Comparison of ENCODE assay signal across 19 cellular contexts in genomic region chr18:42064109-42064508, GRCh38.
DNase-seq lines count a peak whose midpoint lies in the region; ATAC-seq, FAIRE-seq and TF ChIP-seq lines count a peak whose summit lies in the region.
"Had no signal": no experiment of that assay in that cellular context is flagged by ENCODE, and none has a peak within 500 bp of the region (broad histone marks: within the 10 kb centered on the region; RNA-seq: fewer than 3 reads in every experiment).

No MANE protein-coding gene starts in this region.

- H3K4me1 Mint-ChIP-seq in stimulated activated effector memory CD8-positive, alpha-beta T cell treated with anti-CD3 and anti-CD28 coated beads, Interleukin-12 subunit alpha, Interleukin-12 subunit beta, amount 100 ng/mL, for 72 hours, result peaks cover 10% of the 10 kb centered on the region
- H3K4me1 Mint-ChIP-seq: CD8-positive, alpha-beta memory T cell had no signal

- H3K79me2 ChIP-seq in mammary epithelial cell (ENCODE audit: insufficient read depth, low read length), result no peaks in the 10 kb centered on the region

- peaks cover 8% of the 10 kb centered on the region for H3K36me3 ChIP-seq in mammary epithelial cell (ENCODE audit: insufficient read depth, low read length)

- no peak overlapping the region for H3K4me2 ChIP-seq in mammary epithelial cell (ENCODE audit: insufficient read depth, low read depth, low read length)

- H3K27ac ChIP-seq in mammary epithelial cell (ENCODE audit: insufficient read depth, low read depth, low read length), result no peak overlapping the region
- H3K27ac ChIP-seq in substantia nigra (ENCODE audit: low read depth, low read length, poor library complexity, severe bottlenecking), result no peak overlapping the region
- H3K27ac ChIP-seq: RWPE1 had no signal

- in situ Hi-C loops in mammary epithelial cell (cut with MboI; ENCODE audit: low sequenced_read_pairs in 2 of 2), result no loop called here

- no peaks in the 10 kb centered on the region for H3K27me3 ChIP-seq in mammary epithelial cell (ENCODE audit: insufficient read depth, low read length)

- no peak for ATAC-seq in stimulated activated effector memory CD8-positive, alpha-beta T cell treated with anti-CD3 and anti-CD28 coated beads, Interleukin-12 subunit alpha, Interleukin-12 subunit beta, amount 100 ng/mL, for 72 hours
- ATAC-seq in HG03280 (IDR thresholded peaks at IDR 0.05; ENCODE audit: unreplicated experiment), result no peak

- H3K27ac Mint-ChIP-seq in stimulated activated effector memory CD8-positive, alpha-beta T cell treated with anti-CD3 and anti-CD28 coated beads, Interleukin-12 subunit alpha, Interleukin-12 subunit beta, amount 100 ng/mL, for 72 hours, result peak overlapping the region; percentile 5
- H3K27ac Mint-ChIP-seq: H9 had no signal

- peak; percentile 62 for FAIRE-seq in RCC 7860 (lab: Jason Lieb, UNC)
- FAIRE-seq: G401.6 had no signal

- H3K9ac ChIP-seq in mammary epithelial cell (ENCODE audit: insufficient read depth, low read length), result no peak overlapping the region

- no peaks in the 10 kb centered on the region for H3K9me3 Mint-ChIP-seq in stimulated activated effector memory CD8-positive, alpha-beta T cell treated with anti-CD3 and anti-CD28 coated beads, Interleukin-12 subunit alpha, Interleukin-12 subunit beta, amount 100 ng/mL, for 72 hours
- H3K9me3 Mint-ChIP-seq: CD8-positive, alpha-beta memory T cell; H9 had no signal

- intact Hi-C loops in mammary epithelial cell (cut with micrococcal nuclease), result no loop called here
- intact Hi-C loops in posterior cingulate gyrus (cut with DNase I), result no loop called here

- dilution Hi-C loops in mammary epithelial cell (cut with HindIII; ENCODE audit: low sequenced_read_pairs), result no loop called here

- CTCF ChIA-PET in mammary epithelial cell (lab: Charles Lee; ENCODE audit: low non-redundant PET), result interaction anchor here (0.6 kb wide), 1 partner anchor 50 kb away, joined by 3 read pairs; no protein-coding TSS in a partner anchor

- no TSS peak for BruUV-seq in mammary epithelial cell (replicated peaks; lab: Mats Ljungman, UMichigan)

- H2AFZ ChIP-seq in mammary epithelial cell (ENCODE audit: low read depth, low read length), result no peak overlapping the region

- TF ChIP-seq CTCF in mammary epithelial cell (conservative IDR thresholded peaks at IDR 0.05 in 1 of 2, IDR thresholded peaks at IDR 0.05 in 1 of 2; ENCODE audit: extremely low read depth in 1 of 2, insufficient read depth in 1 of 2, low read depth in 1 of 2, low read length in 2 of 2), result no peak

- H3K9me3 ChIP-seq in mammary epithelial cell (replicated peaks; ENCODE audit: insufficient read depth, low read length), result no peaks in the 10 kb centered on the region

- peaks cover 63% of the 10 kb centered on the region for H3K36me3 Mint-ChIP-seq in stimulated activated effector memory CD8-positive, alpha-beta T cell treated with anti-CD3 and anti-CD28 coated beads, Interleukin-12 subunit alpha, Interleukin-12 subunit beta, amount 100 ng/mL, for 72 hours

- no peaks in the 10 kb centered on the region for H3K4me1 ChIP-seq in mammary epithelial cell (ENCODE audit: insufficient read depth, low read length)

- DNase-seq in ELR (ENCODE audit: low read depth), result peak; percentile 72
- peak; percentile 15 for DNase-seq in RCC 7860 (ENCODE audit: low spot score)
- DNase-seq in mammary epithelial cell, result peak; percentile 38
- no peak for DNase-seq in stimulated activated effector memory CD8-positive, alpha-beta T cell treated with anti-CD3 and anti-CD28 coated beads, Interleukin-12 subunit alpha, Interleukin-12 subunit beta, amount 100 ng/mL, for 72 hours (ENCODE audit: low spot score in 2 of 2)
- DNase-seq in substantia nigra (lab: John Stamatoyannopoulos, UW), result no peak
- no peak for DNase-seq in posterior cingulate gyrus
- DNase-seq: C1 segment of cervical spinal cord; CD8-positive, alpha-beta memory T cell; DMS79; H9; MM.1S; NCI-H187; NCI-H2107; NCI-H510A treated with DMSO at 0.1 percent for 48 hours; NCI-H774; OCI-M1 had no signal

- no peak overlapping the region for H3K4me3 Mint-ChIP-seq in stimulated activated effector memory CD8-positive, alpha-beta T cell treated with anti-CD3 and anti-CD28 coated beads, Interleukin-12 subunit alpha, Interleukin-12 subunit beta, amount 100 ng/mL, for 72 hours
- H3K4me3 Mint-ChIP-seq: CD8-positive, alpha-beta memory T cell; H9 had no signal

- H4K20me1 ChIP-seq in mammary epithelial cell (ENCODE audit: insufficient read depth, low read length), result no peaks in the 10 kb centered on the region

- H3K4me3 ChIP-seq in mammary epithelial cell (replicated peaks in 1 of 3; ENCODE audit: insufficient read depth in 1 of 3, low read depth in 2 of 3, low read length in 3 of 3), result no peak overlapping the region

Comparison
In these comparisons a context has a peak if more than half of its experiments do, and no peak if none do; other contexts are left out.
1. DNase-seq: peak in ELR (single experiment), RCC 7860 (single experiment) and mammary epithelial cell (single experiment); none in stimulated activated effector memory CD8-positive, alpha-beta T cell treated with anti-CD3 and anti-CD28 coated beads, Interleukin-12 subunit alpha, Interleukin-12 subunit beta, amount 100 ng/mL, for 72 hours (0 of 2), substantia nigra (0 of 49) and posterior cingulate gyrus (0 of 10).